ENCODE assay signal across 8 cellular contexts in genomic region chr12:95859344-95859816, GRCh38. TPM values are rescaled to one million over a fixed set of nuclear protein-coding genes. Genes with fewer than 3 reads are reported as not detected.
DNase-seq lines count a peak whose midpoint lies in the region; ATAC-seq and TF ChIP-seq lines count a peak whose summit lies in the region.

No MANE protein-coding gene starts in this region.

- H3K4me3 ChIP-seq in cardiac muscle cell (peak overlapping the region; percentile 68), WERI-Rb-1 (ENCODE audit: low read depth, low read length) (peak overlapping the region; percentile 98), gastroesophageal sphincter (peak overlapping the region; percentile 85 to 86), sigmoid colon (peak overlapping the region; percentile 66 to 79 (median 72))

- H3K27ac ChIP-seq in cardiac muscle cell (peak overlapping the region; percentile 87), WERI-Rb-1 (peak overlapping the region; percentile 93), gastroesophageal sphincter (peak overlapping the region; percentile 51 to 82 (median 78)), sigmoid colon (peak overlapping the region; percentile 74 to 81 (median 79))

- intact Hi-C loops in Right ventricle myocardium inferior (cut with DNase I) (no loop called here), sigmoid colon (cut with DNase I) (loop anchor here (5.0 kb wide), 1 partner anchor 83 kb away; the partner anchor contains the start of genes AMDHD1 and CCDC38)

- no peak for TF ChIP-seq CTCF in cardiac muscle cell (IDR thresholded peaks at IDR 0.05; ENCODE audit: low read depth, low read length)
- no peak for TF ChIP-seq CTCF in WERI-Rb-1 (IDR thresholded peaks at IDR 0.05; ENCODE audit: low read depth, low read length)
- TF ChIP-seq CTCF in gastroesophageal sphincter (IDR thresholded peaks at IDR 0.05) = no peak
- no peak for TF ChIP-seq CTCF in sigmoid colon (IDR thresholded peaks at IDR 0.05)
- TF ChIP-seq CTCF in GM10248 (IDR thresholded peaks at IDR 0.05; ENCODE audit: control extremely low read depth, extremely low read depth, low read depth, missing control alignments) = no peak

- TF ChIP-seq EP300 in gastroesophageal sphincter (IDR thresholded peaks at IDR 0.05) (no peak), sigmoid colon (IDR thresholded peaks at IDR 0.05) (no peak)

- DNase-seq in cardiac muscle cell (ENCODE audit: low read depth in 1 of 2, low spot score in 1 of 2) = peak; percentile 26 to 63
- no peak for DNase-seq in Right ventricle myocardium inferior (ENCODE audit: missing footprints)
- peak; percentile 13 for DNase-seq in HT1080 (ENCODE audit: low read depth)
- no peak for DNase-seq in WERI-Rb-1
- DNase-seq in sigmoid colon = no peak
- no peak for DNase-seq in GM10248 (ENCODE audit: extremely low spot score)

- no peaks in the 10 kb centered on the region for H3K9me3 ChIP-seq in cardiac muscle cell (ENCODE audit: low read depth)
- H3K9me3 ChIP-seq in WERI-Rb-1 (ENCODE audit: severe bottlenecking) = no peaks in the 10 kb centered on the region
- H3K9me3 ChIP-seq in gastroesophageal sphincter = no peaks in the 10 kb centered on the region
- H3K9me3 ChIP-seq in sigmoid colon = no peaks in the 10 kb centered on the region

- CTCF ChIA-PET in GM10248 (lab: Yijun Ruan, JAX) = interaction anchor here (1.0 kb wide), 1 partner anchor 140 kb away, joined by 3 read pairs; no protein-coding TSS in a partner anchor

- POLR2A ChIA-PET in GM10248 (lab: Yijun Ruan, JAX) = no interaction called here

- TF ChIP-seq POLR2A in gastroesophageal sphincter (IDR thresholded peaks at IDR 0.05) (no peak), sigmoid colon (IDR thresholded peaks at IDR 0.05) (no peak)

- peaks cover 6% of the 10 kb centered on the region for H3K4me1 ChIP-seq in cardiac muscle cell (ENCODE audit: low read depth)
- peaks cover 4 to 27% (median 16%) of the 10 kb centered on the region in 3 donors for H3K4me1 ChIP-seq in gastroesophageal sphincter
- peaks cover 0 to 22% (median 20%) of the 10 kb centered on the region in 4 donors for H3K4me1 ChIP-seq in sigmoid colon

- ATAC-seq in Right ventricle myocardium inferior (no peak), gastroesophageal sphincter (no peak), GM19328 (IDR thresholded peaks at IDR 0.05; ENCODE audit: unreplicated experiment) (no peak)

- WGBS in gastroesophageal sphincter (ENCODE audit: low coverage in 1 of 2), 2 donors = 1% methylated on average over 13 of the region's 13 CpGs
- 1 to 2% methylated on average over 13 of the region's 13 CpGs for WGBS in sigmoid colon, 2 donors

- peaks cover 13% of the 10 kb centered on the region for H3K36me3 ChIP-seq in cardiac muscle cell
- peaks cover 43% of the 10 kb centered on the region for H3K36me3 ChIP-seq in WERI-Rb-1
- H3K36me3 ChIP-seq in gastroesophageal sphincter = peaks cover 5 to 34% of the 10 kb centered on the region in 2 donors
- peaks cover 0 to 32% (median 14%) of the 10 kb centered on the region in 4 donors for H3K36me3 ChIP-seq in sigmoid colon

- H3K27me3 ChIP-seq in cardiac muscle cell (no peaks in the 10 kb centered on the region), WERI-Rb-1 (ENCODE audit: insufficient read depth, low read depth, severe bottlenecking) (no peaks in the 10 kb centered on the region), gastroesophageal sphincter (no peaks in the 10 kb centered on the region), sigmoid colon (no peaks in the 10 kb centered on the region)

RNA-seq across cellular contexts. Expression of gene SNRPF, which starts 0.6 kb away (rescaled TPM):
- total RNA-seq in cardiac muscle cell (20.9 and 22.7 TPM in 2 replicates), Right ventricle myocardium inferior (12.1 TPM), gastroesophageal sphincter (1 to 10 TPM; 4.3 to 7.1 (median 4.6) TPM), sigmoid colon (1 to 10 TPM; 3.0 to 9.0 (median 7.2) TPM)
- polyA plus RNA-seq in cardiac muscle cell (64.0 and 76.2 TPM in 2 replicates), sigmoid colon (10 to 100 TPM; 33.0 to 52.3 (median 43.9) TPM)
- 28.3 and 44.5 TPM in 2 replicates for total RNA-seq in HT1080 (2014; rRNA removed; shearing (Covaris generic))
- 37.2 and 48.1 TPM in 2 replicates for polyA plus RNA-seq in HT1080 (2015; cell fraction: cytosol; rRNA removed)
- 15.2 and 17.6 TPM in 2 replicates for polyA plus RNA-seq in HT1080 (2015; cell fraction: nucleus; rRNA removed)

Comparison
In these comparisons a context has a peak if more than half of its experiments do, and no peak if none do; other contexts are left out.
1. DNase-seq: peak in cardiac muscle cell (2 of 2) and HT1080 (single experiment); none in Right ventricle myocardium inferior (single experiment), WERI-Rb-1 (single experiment), sigmoid colon (single experiment) and GM10248 (single experiment).
2. Peak in every context shown above with its lines, with median percentiles within 50 percentile points of each other: H3K27ac ChIP-seq and H3K4me3 ChIP-seq.